2 cellular contexts compared by ENCODE assay signal in the genomic region with DNA sequence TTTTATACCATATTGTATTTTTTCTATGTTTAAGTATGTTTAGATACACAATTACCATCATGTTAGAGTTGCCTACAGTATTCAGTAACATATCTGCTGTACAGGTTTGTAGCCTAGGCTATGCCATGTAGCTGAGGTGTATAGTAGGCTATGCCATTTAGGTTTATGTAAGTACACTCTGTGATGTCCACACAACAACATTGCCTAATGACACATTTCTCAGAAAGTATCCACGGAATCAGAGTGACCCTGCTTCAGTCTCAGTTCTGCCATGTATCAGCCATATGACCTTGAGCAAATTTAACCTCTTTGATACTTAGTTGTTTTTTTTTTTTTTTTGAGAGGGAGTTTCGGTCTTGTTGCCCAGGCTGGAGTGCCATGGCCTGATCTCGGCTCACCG.
TF ChIP-seq lines count a peak whose summit lies in the region.

No MANE protein-coding gene starts in this region.

TF ChIP-seq in HepG2, 621 proteins besides CTCF, POLR2A, EP300 and RAD21:
- no peak for TF ChIP-seq ZMAT3 (CRISPR knock-in tag; conservative IDR thresholded peaks at IDR 0.05)
- TF ChIP-seq, protein P1, sequence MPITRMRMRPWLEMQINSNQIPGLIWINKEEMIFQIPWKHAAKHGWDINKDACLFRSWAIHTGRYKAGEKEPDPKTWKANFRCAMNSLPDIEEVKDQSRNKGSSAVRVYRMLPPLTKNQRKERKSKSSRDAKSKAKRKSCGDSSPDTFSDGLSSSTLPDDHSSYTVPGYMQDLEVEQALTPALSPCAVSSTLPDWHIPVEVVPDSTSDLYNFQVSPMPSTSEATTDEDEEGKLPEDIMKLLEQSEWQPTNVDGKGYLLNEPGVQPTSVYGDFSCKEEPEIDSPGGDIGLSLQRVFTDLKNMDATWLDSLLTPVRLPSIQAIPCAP (CRISPR knock-in tag; IDR thresholded peaks at IDR 0.05; ENCODE audit: low read depth): no peak
- no peak for TF ChIP-seq ZNF124 (CRISPR knock-in tag; IDR thresholded peaks at IDR 0.05)
- TF ChIP-seq GFI1 (CRISPR knock-in tag; IDR thresholded peaks at IDR 0.05; ENCODE audit: borderline replicate concordance): no peak
- no peak for TF ChIP-seq GABPB1 (CRISPR knock-in tag; IDR thresholded peaks at IDR 0.05)
- no peak for TF ChIP-seq ARID5B (CRISPR knock-in tag; IDR thresholded peaks at IDR 0.05)
- no peak for TF ChIP-seq MLLT10 (CRISPR knock-in tag; IDR thresholded peaks at IDR 0.05)
- TF ChIP-seq ZC3H13 (CRISPR knock-in tag; IDR thresholded peaks at IDR 0.05): no peak
- TF ChIP-seq GLI4 (CRISPR knock-in tag; IDR thresholded peaks at IDR 0.05; ENCODE audit: borderline replicate concordance): no peak
- TF ChIP-seq MEF2D (CRISPR knock-in tag; IDR thresholded peaks at IDR 0.05): no peak
- no peak for TF ChIP-seq ATF7 (IDR thresholded peaks at IDR 0.05)
- no peak for TF ChIP-seq ATF7 (CRISPR knock-in tag; IDR thresholded peaks at IDR 0.05)
- no peak for TF ChIP-seq STAT6 (CRISPR knock-in tag; IDR thresholded peaks at IDR 0.05; ENCODE audit: borderline replicate concordance)
- no peak for TF ChIP-seq ZNF563 (CRISPR knock-in tag; IDR thresholded peaks at IDR 0.05)
- TF ChIP-seq ZNF615 (CRISPR knock-in tag; IDR thresholded peaks at IDR 0.05; ENCODE audit: borderline replicate concordance): no peak
- TF ChIP-seq ZFP36L2 (CRISPR knock-in tag; IDR thresholded peaks at IDR 0.05): no peak
- no peak for TF ChIP-seq ELF4 (CRISPR knock-in tag; IDR thresholded peaks at IDR 0.05; ENCODE audit: borderline replicate concordance)

TF ChIP-seq in K562, 482 proteins besides CTCF, POLR2A, EP300 and RAD21:
- TF ChIP-seq, protein P2, sequence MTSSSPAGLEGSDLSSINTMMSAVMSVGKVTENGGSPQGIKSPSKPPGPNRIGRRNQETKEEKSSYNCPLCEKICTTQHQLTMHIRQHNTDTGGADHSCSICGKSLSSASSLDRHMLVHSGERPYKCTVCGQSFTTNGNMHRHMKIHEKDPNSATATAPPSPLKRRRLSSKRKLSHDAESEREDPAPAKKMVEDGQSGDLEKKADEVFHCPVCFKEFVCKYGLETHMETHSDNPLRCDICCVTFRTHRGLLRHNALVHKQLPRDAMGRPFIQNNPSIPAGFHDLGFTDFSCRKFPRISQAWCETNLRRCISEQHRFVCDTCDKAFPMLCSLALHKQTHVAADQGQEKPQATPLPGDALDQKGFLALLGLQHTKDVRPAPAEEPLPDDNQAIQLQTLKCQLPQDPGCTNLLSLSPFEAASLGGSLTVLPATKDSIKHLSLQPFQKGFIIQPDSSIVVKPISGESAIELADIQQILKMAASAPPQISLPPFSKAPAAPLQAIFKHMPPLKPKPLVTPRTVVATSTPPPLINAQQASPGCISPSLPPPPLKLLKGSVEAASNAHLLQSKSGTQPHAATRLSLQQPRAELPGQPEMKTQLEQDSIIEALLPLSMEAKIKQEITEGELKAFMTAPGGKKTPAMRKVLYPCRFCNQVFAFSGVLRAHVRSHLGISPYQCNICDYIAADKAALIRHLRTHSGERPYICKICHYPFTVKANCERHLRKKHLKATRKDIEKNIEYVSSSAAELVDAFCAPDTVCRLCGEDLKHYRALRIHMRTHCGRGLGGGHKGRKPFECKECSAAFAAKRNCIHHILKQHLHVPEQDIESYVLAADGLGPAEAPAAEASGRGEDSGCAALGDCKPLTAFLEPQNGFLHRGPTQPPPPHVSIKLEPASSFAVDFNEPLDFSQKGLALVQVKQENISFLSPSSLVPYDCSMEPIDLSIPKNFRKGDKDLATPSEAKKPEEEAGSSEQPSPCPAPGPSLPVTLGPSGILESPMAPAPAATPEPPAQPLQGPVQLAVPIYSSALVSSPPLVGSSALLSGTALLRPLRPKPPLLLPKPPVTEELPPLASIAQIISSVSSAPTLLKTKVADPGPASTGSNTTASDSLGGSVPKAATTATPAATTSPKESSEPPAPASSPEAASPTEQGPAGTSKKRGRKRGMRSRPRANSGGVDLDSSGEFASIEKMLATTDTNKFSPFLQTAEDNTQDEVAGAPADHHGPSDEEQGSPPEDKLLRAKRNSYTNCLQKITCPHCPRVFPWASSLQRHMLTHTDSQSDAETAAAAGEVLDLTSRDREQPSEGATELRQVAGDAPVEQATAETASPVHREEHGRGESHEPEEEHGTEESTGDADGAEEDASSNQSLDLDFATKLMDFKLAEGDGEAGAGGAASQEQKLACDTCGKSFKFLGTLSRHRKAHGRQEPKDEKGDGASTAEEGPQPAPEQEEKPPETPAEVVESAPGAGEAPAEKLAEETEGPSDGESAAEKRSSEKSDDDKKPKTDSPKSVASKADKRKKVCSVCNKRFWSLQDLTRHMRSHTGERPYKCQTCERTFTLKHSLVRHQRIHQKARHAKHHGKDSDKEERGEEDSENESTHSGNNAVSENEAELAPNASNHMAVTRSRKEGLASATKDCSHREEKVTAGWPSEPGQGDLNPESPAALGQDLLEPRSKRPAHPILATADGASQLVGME (CRISPR knock-in tag; IDR thresholded peaks at IDR 0.05): no peak
- TF ChIP-seq, protein P3, sequence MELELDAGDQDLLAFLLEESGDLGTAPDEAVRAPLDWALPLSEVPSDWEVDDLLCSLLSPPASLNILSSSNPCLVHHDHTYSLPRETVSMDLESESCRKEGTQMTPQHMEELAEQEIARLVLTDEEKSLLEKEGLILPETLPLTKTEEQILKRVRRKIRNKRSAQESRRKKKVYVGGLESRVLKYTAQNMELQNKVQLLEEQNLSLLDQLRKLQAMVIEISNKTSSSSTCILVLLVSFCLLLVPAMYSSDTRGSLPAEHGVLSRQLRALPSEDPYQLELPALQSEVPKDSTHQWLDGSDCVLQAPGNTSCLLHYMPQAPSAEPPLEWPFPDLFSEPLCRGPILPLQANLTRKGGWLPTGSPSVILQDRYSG (tag; conservative IDR thresholded peaks at IDR 0.05; ENCODE audit: low read depth): no peak
- no peak for TF ChIP-seq FOS (IDR thresholded peaks at IDR 0.05; ENCODE audit: extremely low read depth, insufficient read length)
- TF ChIP-seq FOXJ3 (CRISPR knock-in tag; IDR thresholded peaks at IDR 0.05): no peak
- no peak for TF ChIP-seq MLX (CRISPR knock-in tag; conservative IDR thresholded peaks at IDR 0.05)
- TF ChIP-seq STAT5A (IDR thresholded peaks at IDR 0.05; ENCODE audit: borderline replicate concordance, low read length): no peak
- TF ChIP-seq SREBF2 (CRISPR knock-in tag; IDR thresholded peaks at IDR 0.05): no peak
- no peak for TF ChIP-seq SAFB (IDR thresholded peaks at IDR 0.05; ENCODE audit: borderline replicate concordance, low read depth, low read length)
- TF ChIP-seq E2F8 (IDR thresholded peaks at IDR 0.05; ENCODE audit: low read depth, partially characterized antibody): no peak
